20 cellular contexts compared by ENCODE assay signal in the genomic region with DNA sequence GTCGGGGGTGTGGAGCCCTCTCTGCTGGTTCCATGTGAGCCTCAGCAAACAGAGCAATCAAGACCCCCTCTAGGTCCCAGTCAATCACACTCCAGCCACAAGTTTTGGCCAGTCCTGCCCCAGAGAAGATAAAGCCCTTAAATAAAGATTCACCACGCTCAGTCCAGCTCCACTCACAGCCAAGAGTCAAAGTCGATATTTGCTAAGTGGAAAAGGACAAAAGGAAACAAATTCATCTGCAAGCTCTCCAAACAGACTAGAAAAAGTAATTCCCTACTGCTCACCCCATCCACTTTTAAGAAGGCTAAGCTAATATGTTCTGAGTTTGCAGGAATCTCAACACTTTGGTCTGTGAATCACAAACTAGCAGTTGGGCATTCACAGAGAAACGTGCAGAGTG. TPM values are rescaled to one million over a fixed set of nuclear protein-coding genes. Genes with fewer than 3 reads are reported as not detected.
A peak's percentile ranks its signal among the peaks of the same experiment; 100 is the strongest.
DNase-seq lines count a peak whose midpoint lies in the region; ATAC-seq and TF ChIP-seq lines count a peak whose summit lies in the region.
"Had no signal": no experiment of that assay in that cellular context is flagged by ENCODE, and none has a peak within 500 bp of the region (broad histone marks: within the 10 kb centered on the region; RNA-seq: fewer than 3 reads in every experiment).

No MANE protein-coding gene starts in this region.

- H3K4me3 ChIP-seq in CD8-positive, alpha-beta T cell (ENCODE audit: low read depth, low read length), result no peak overlapping the region
- H3K4me3 ChIP-seq in HUES6 (ENCODE audit: low read depth, low read length), result no peak overlapping the region
- H3K4me3 ChIP-seq in iPS-20b (ENCODE audit: low read length), result no peak overlapping the region
- no peak overlapping the region for H3K4me3 ChIP-seq in neural progenitor cell
- H3K4me3 ChIP-seq: adrenal gland had no signal

- intact Hi-C loops in CD8-positive, alpha-beta T cell (cut with DNase I, micrococcal nuclease), result no loop called here

- H2AFZ ChIP-seq in neural progenitor cell (replicated peaks), result no peak overlapping the region

- no peak for DNase-seq in CD8-positive, alpha-beta T cell
- DNase-seq in neural progenitor cell (ENCODE audit: low spot score) (no peak), HK-2 (ENCODE audit: unreplicated experiment) (no peak), OCI-M2 (lab: John Stamatoyannopoulos, UW; ENCODE audit: unreplicated experiment) (no peak), GDM1 (lab: John Stamatoyannopoulos, UW) (no peak), DMS114 treated with DMSO at 0.1 percent for 48 hours (lab: John Stamatoyannopoulos, UW; ENCODE audit: unreplicated experiment) (no peak)
- DNase-seq: activated CD4-positive, alpha-beta T cell treated with anti-CD3 and anti-CD28 coated beads, Interleukin-2, amount 50 U/mL, for 4 hours; activated gamma-delta T cell treated with Interleukin-2 at 50 U/mL for 16 hours; adrenal gland; left colon; NCI-H1417; NCI-H510A; stimulated activated CD4-positive, alpha-beta T cell treated with anti-CD3 and anti-CD28 coated beads, Interleukin-1b, Interleukin-23, amount 100 ng/mL, for 48 hours; stimulated activated naive CD4-positive, alpha-beta T cell had no signal

- no peaks in the 10 kb centered on the region for H3K36me3 ChIP-seq in CD8-positive, alpha-beta T cell (ENCODE audit: insufficient read depth, low read length)
- H3K36me3 ChIP-seq in HUES6 (ENCODE audit: control insufficient read depth, insufficient read depth, low read length), result no peaks in the 10 kb centered on the region
- no peaks in the 10 kb centered on the region for H3K36me3 ChIP-seq in iPS-20b (ENCODE audit: insufficient read depth, low read depth, low read length)
- no peaks in the 10 kb centered on the region for H3K36me3 ChIP-seq in neural progenitor cell
- H3K36me3 ChIP-seq: adrenal gland had no signal

- H3K4me3 Mint-ChIP-seq in CD8-positive, alpha-beta T cell, result no peak overlapping the region
- H3K4me3 Mint-ChIP-seq in neural progenitor cell, result no peak overlapping the region
- H3K4me3 Mint-ChIP-seq: neural crest cell; T-helper 2 cell treated with Interferon-gamma antibody and Interleukin-4, amounts not matched to agents 5 μg/mL and 100 μg/mL, for 36 hours had no signal

- no peaks in the 10 kb centered on the region for H3K9me3 ChIP-seq in CD8-positive, alpha-beta T cell (ENCODE audit: low read length)
- H3K9me3 ChIP-seq in HUES6 (ENCODE audit: control insufficient read depth, insufficient read depth, low read depth, low read length) (no peaks in the 10 kb centered on the region), iPS-20b (ENCODE audit: insufficient read depth, low read depth, low read length) (no peaks in the 10 kb centered on the region), neural progenitor cell (ENCODE audit: low read depth) (no peaks in the 10 kb centered on the region)
- H3K9me3 ChIP-seq: adrenal gland had no signal

- H3K79me2 ChIP-seq in neural progenitor cell (ENCODE audit: low read depth), result no peaks in the 10 kb centered on the region

- H3K4me1 ChIP-seq in CD8-positive, alpha-beta T cell (ENCODE audit: insufficient read depth, low read length), result no peaks in the 10 kb centered on the region
- H3K4me1 ChIP-seq in HUES6 (ENCODE audit: control insufficient read depth, insufficient read depth, low read length) (peaks cover 36% of the 10 kb centered on the region), iPS-20b (ENCODE audit: insufficient read depth, low read length) (peaks cover 18% of the 10 kb centered on the region; the same call in 1 of the 2 replicates), neural progenitor cell (peaks cover 13% of the 10 kb centered on the region)
- H3K4me1 ChIP-seq: adrenal gland had no signal

- no peak for ATAC-seq in CD8-positive, alpha-beta T cell
- ATAC-seq: left colon had no signal

- peaks cover 7% of the 10 kb centered on the region for H3F3A ChIP-seq in neural progenitor cell (ENCODE audit: low read depth)

- H3K27me3 ChIP-seq in CD8-positive, alpha-beta T cell (ENCODE audit: insufficient read depth, low read length), result no peaks in the 10 kb centered on the region
- H3K27me3 ChIP-seq in HUES6 (ENCODE audit: control insufficient read depth, insufficient read depth, low read length) (no peaks in the 10 kb centered on the region), iPS-20b (ENCODE audit: insufficient read depth, low read length) (no peaks in the 10 kb centered on the region), neural progenitor cell (no peaks in the 10 kb centered on the region)
- H3K27me3 ChIP-seq: adrenal gland had no signal

- no peaks in the 10 kb centered on the region for H4K20me1 ChIP-seq in neural progenitor cell (ENCODE audit: low read depth)

- peak overlapping the region; percentile 3 for H3K4me2 ChIP-seq in neural progenitor cell

- H3K9me3 Mint-ChIP-seq in CD8-positive, alpha-beta T cell, result no peaks in the 10 kb centered on the region
- no peaks in the 10 kb centered on the region for H3K9me3 Mint-ChIP-seq in neural progenitor cell
- H3K9me3 Mint-ChIP-seq: neural crest cell; T-helper 2 cell treated with Interferon-gamma antibody and Interleukin-4, amounts not matched to agents 5 μg/mL and 100 μg/mL, for 36 hours had no signal

- H3K27me3 Mint-ChIP-seq in CD8-positive, alpha-beta T cell (ENCODE audit: low read depth), result no peaks in the 10 kb centered on the region
- peaks cover 2% of the 10 kb centered on the region for H3K27me3 Mint-ChIP-seq in neural progenitor cell (ENCODE audit: insufficient read depth, low read depth)

- H3K36me3 Mint-ChIP-seq in CD8-positive, alpha-beta T cell, result peaks cover 37% of the 10 kb centered on the region
- no peaks in the 10 kb centered on the region for H3K36me3 Mint-ChIP-seq in neural progenitor cell

- H3K27ac ChIP-seq in CD8-positive, alpha-beta T cell (ENCODE audit: low read depth, low read length), result no peak overlapping the region
- H3K27ac ChIP-seq in HUES6 (ENCODE audit: low read depth, low read length) (0 out of 2 replicates have a peak overlapping the region, but pooled peaks have one; percentile 13), iPS-20b (ENCODE audit: low read length) (no peak overlapping the region), neural progenitor cell (no peak overlapping the region)
- H3K27ac ChIP-seq: adrenal gland, VCaP had no signal

- CTCF ChIA-PET in CD8-positive, alpha-beta T cell (lab: Charles Lee), result interaction anchor here (0.7 kb wide), 1 partner anchor 263 kb away, joined by 3 read pairs; no protein-coding TSS in a partner anchor

- H3K4me1 Mint-ChIP-seq in CD8-positive, alpha-beta T cell (ENCODE audit: low read depth), result peaks cover 46% of the 10 kb centered on the region
- peaks cover 12% of the 10 kb centered on the region for H3K4me1 Mint-ChIP-seq in neural progenitor cell
- H3K4me1 Mint-ChIP-seq: neural crest cell had no signal

- POLR2A ChIA-PET in CD8-positive, alpha-beta T cell (lab: Charles Lee), result no interaction called here

- no peak for TF ChIP-seq CTCF in CD8-positive, alpha-beta T cell (IDR thresholded peaks at IDR 0.05)
- TF ChIP-seq CTCF in neural progenitor cell (IDR thresholded peaks at IDR 0.05), result no peak

- H3K27ac Mint-ChIP-seq in CD8-positive, alpha-beta T cell, result peak overlapping the region; percentile 57
- H3K27ac Mint-ChIP-seq in neural progenitor cell, result no peak overlapping the region
- H3K27ac Mint-ChIP-seq: progenitor cell of endocrine pancreas; T-helper 2 cell treated with Interferon-gamma antibody and Interleukin-4, amounts not matched to agents 5 μg/mL and 100 μg/mL, for 36 hours had no signal

- no peak overlapping the region for H3K9ac ChIP-seq in HUES6 (ENCODE audit: low read length)
- H3K9ac ChIP-seq in iPS-20b (ENCODE audit: low read depth, low read length), result peak overlapping the region; percentile 4; the same call in 1 of the 2 replicates
- no peak overlapping the region for H3K9ac ChIP-seq in neural progenitor cell

RNA-seq across cellular contexts. Expression of a gene that starts 41.7 kb away (rescaled TPM):
- 100 to 1,000 TPM; 134 to 139 TPM for total RNA-seq in CD8-positive, alpha-beta T cell
- 38.5 and 39.5 TPM in 2 replicates for total RNA-seq in neural progenitor cell (ENCODE audit: low replicate concordance)
